In the genomic region with DNA sequence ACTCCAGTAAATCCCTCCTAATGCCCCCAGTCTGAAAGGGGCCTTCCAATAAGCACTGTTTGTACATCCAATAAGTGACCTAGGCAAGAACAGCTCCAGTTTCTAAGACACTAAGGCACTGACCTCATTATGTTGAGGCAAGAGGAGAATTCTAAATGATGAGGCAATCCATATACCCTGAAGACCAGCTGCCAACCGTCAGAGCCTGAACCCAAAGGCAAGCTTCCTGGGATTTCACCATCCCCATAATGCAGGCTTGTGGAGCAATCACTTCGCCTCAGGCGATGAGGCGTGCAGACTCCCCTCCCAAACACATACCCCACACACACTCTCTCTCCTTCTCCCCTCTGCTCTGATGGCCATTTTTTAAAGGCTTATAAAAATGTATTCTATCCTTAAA, we compare ENCODE assay signal across 11 cellular contexts. TPM values are rescaled to one million over a fixed set of nuclear protein-coding genes. Genes with fewer than 3 reads are reported as not detected.
DNase-seq lines count a peak whose midpoint lies in the region; FAIRE-seq and TF ChIP-seq lines count a peak whose summit lies in the region.
"Had no signal": no experiment of that assay in that cellular context is flagged by ENCODE, and none has a peak within 500 bp of the region (broad histone marks: within the 10 kb centered on the region; RNA-seq: fewer than 3 reads in every experiment).

No MANE protein-coding gene starts in this region.

- no peaks in the 10 kb centered on the region for H3K36me3 Mint-ChIP-seq in activated naive CD4-positive, alpha-beta T cell treated with anti-CD3 and anti-CD28 coated beads, Interleukin-2, amount 10 ng/mL, durations not matched to agents 7 days and 5 days

- DNase-seq in AG09319 (ENCODE audit: extremely low read depth, low read depth) (peak; percentile 67), NCI-H146 treated with DMSO at 0.1 percent for 48 hours (lab: John Stamatoyannopoulos, UW; ENCODE audit: unreplicated experiment) (peak; percentile 91), coronary artery (ENCODE audit: low spot score) (peak; percentile 77), lower leg skin (ENCODE audit: low spot score in 2 of 2) (peak; percentile 50 to 94), medulla oblongata (ENCODE audit: extremely low spot score) (no peak), frontal cortex (ENCODE audit: low spot score in 2 of 2) (no peak), NCI-H1105 treated with DMSO at 0.1 percent for 48 hours (lab: John Stamatoyannopoulos, UW) (no peak)
- no peak for DNase-seq in activated naive CD4-positive, alpha-beta T cell treated with anti-CD3 and anti-CD28 coated beads, Interleukin-2, amount 10 ng/mL, durations not matched to agents 7 days and 5 days
- DNase-seq: activated CD4-positive, alpha-beta T cell treated with anti-CD3 and anti-CD28 coated beads for 36 hours; Calu3; KG1 had no signal

- CTCF ChIA-PET in activated naive CD4-positive, alpha-beta T cell treated with anti-CD3 and anti-CD28 coated beads, Interleukin-2, amount 10 ng/mL, durations not matched to agents 7 days and 5 days (lab: Charles Lee) = no interaction called here

- no peak overlapping the region for H3K4me3 ChIP-seq in coronary artery
- no peak overlapping the region for H3K4me3 ChIP-seq in lower leg skin (ENCODE audit: low read depth, poor library complexity, severe bottlenecking)

- H3K27ac ChIP-seq in coronary artery = no peak overlapping the region

- no peak for TF ChIP-seq CTCF in AG09319 (IDR thresholded peaks at IDR 0.05; ENCODE audit: low read depth, low read length)
- TF ChIP-seq CTCF in coronary artery (IDR thresholded peaks at IDR 0.05) = no peak
- TF ChIP-seq CTCF in lower leg skin (IDR thresholded peaks at IDR 0.05) = no peak

- no peaks in the 10 kb centered on the region for H3K9me3 Mint-ChIP-seq in activated naive CD4-positive, alpha-beta T cell treated with anti-CD3 and anti-CD28 coated beads, Interleukin-2, amount 10 ng/mL, durations not matched to agents 7 days and 5 days

- H3K4me1 Mint-ChIP-seq in activated naive CD4-positive, alpha-beta T cell treated with anti-CD3 and anti-CD28 coated beads, Interleukin-2, amount 10 ng/mL, durations not matched to agents 7 days and 5 days = no peaks in the 10 kb centered on the region
- H3K4me1 Mint-ChIP-seq: activated CD4-positive, alpha-beta T cell treated with anti-CD3 and anti-CD28 coated beads for 36 hours had no signal

- 46 to 56% methylated on average over 4 of the region's 4 CpGs for WGBS in lower leg skin, 2 donors

- intact Hi-C loops in lower leg skin (cut with DNase I; ENCODE audit: low total_unique reads) = no loop called here

- no peaks in the 10 kb centered on the region for H3K27me3 Mint-ChIP-seq in activated naive CD4-positive, alpha-beta T cell treated with anti-CD3 and anti-CD28 coated beads, Interleukin-2, amount 10 ng/mL, durations not matched to agents 7 days and 5 days

- FAIRE-seq in frontal cortex (lab: Jason Lieb, UNC) = no peak

- H3K27ac Mint-ChIP-seq in activated naive CD4-positive, alpha-beta T cell treated with anti-CD3 and anti-CD28 coated beads, Interleukin-2, amount 10 ng/mL, durations not matched to agents 7 days and 5 days = no peak overlapping the region
- H3K27ac Mint-ChIP-seq: activated CD4-positive, alpha-beta T cell treated with anti-CD3 and anti-CD28 coated beads for 36 hours had no signal

- TF ChIP-seq POLR2A in lower leg skin (IDR thresholded peaks at IDR 0.05) = no peak

- H3K4me3 Mint-ChIP-seq in activated naive CD4-positive, alpha-beta T cell treated with anti-CD3 and anti-CD28 coated beads, Interleukin-2, amount 10 ng/mL, durations not matched to agents 7 days and 5 days = no peak overlapping the region
- H3K4me3 Mint-ChIP-seq: activated CD4-positive, alpha-beta T cell treated with anti-CD3 and anti-CD28 coated beads for 36 hours had no signal

RNA-seq across cellular contexts. Expression of gene LGR4, which starts 49.5 kb away (rescaled TPM):
- 10 to 100 TPM; 32.0 to 70.2 (median 50.4) TPM for total RNA-seq in lower leg skin
- 17.1 TPM for total RNA-seq in frontal cortex

Comparison
In these comparisons a context has a peak if more than half of its experiments do, and no peak if none do; other contexts are left out.
1. DNase-seq: peak in AG09319 (single experiment), NCI-H146 treated with DMSO at 0.1 percent for 48 hours (single experiment), coronary artery (single experiment) and lower leg skin (2 of 2); none in activated naive CD4-positive, alpha-beta T cell treated with anti-CD3 and anti-CD28 coated beads, Interleukin-2, amount 10 ng/mL, durations not matched to agents 7 days and 5 days (single experiment), medulla oblongata (single experiment), frontal cortex (0 of 2) and NCI-H1105 treated with DMSO at 0.1 percent for 48 hours (single experiment).